In genomic region chr12:31006416-31007152, GRCh38 we compare ENCODE assay signal across 17 cellular contexts.
"Had no signal": no experiment of that assay in that cellular context is flagged by ENCODE, and none has a peak within 500 bp of the region (broad histone marks: within the 10 kb centered on the region; RNA-seq: fewer than 3 reads in every experiment).

No MANE protein-coding gene starts in this region.

- H3K36me3 Mint-ChIP-seq: activated naive CD4-positive, alpha-beta T cell treated with anti-CD3 and anti-CD28 coated beads, Interleukin-2, amount 50 U/mL, for 24 hours; natural killer cell had no signal

- H3K9me3 Mint-ChIP-seq: activated naive CD4-positive, alpha-beta T cell treated with anti-CD3 and anti-CD28 coated beads, Interleukin-2, amount 50 U/mL, for 24 hours; natural killer cell; T-helper 1 cell treated with Interleukin-12 subunit alpha and Interleukin-12 subunit beta and Interleukin-4 antibody, amounts not matched to agents 30 μg/mL and 1 μg/mL, for 36 hours had no signal

- H3K4me1 Mint-ChIP-seq: activated naive CD4-positive, alpha-beta T cell treated with anti-CD3 and anti-CD28 coated beads, Interleukin-2, amount 50 U/mL, for 24 hours had no signal

- H3K4me3 ChIP-seq: adrenal gland, cardiac muscle cell, mucosa of descending colon, right atrium auricular region, smooth muscle cell, stomach, thoracic aorta, uterus had no signal

- FAIRE-seq: endometrium had no signal

- H3K4me1 ChIP-seq: adrenal gland, right atrium auricular region, stomach, uterus had no signal

- ATAC-seq: left lobe of liver, natural killer cell had no signal

- H3K27ac Mint-ChIP-seq: activated naive CD4-positive, alpha-beta T cell treated with anti-CD3 and anti-CD28 coated beads, Interleukin-2, amount 50 U/mL, for 24 hours; natural killer cell; progenitor cell of endocrine pancreas; T-helper 1 cell treated with Interleukin-12 subunit alpha and Interleukin-12 subunit beta and Interleukin-4 antibody, amounts not matched to agents 30 μg/mL and 1 μg/mL, for 36 hours had no signal

- H3K36me3 ChIP-seq: adrenal gland, cardiac muscle cell, right atrium auricular region, stomach, thoracic aorta, uterus, WERI-Rb-1 had no signal

- H3K4me2 ChIP-seq: smooth muscle cell had no signal

- DNase-seq: activated CD4-positive, alpha-beta T cell treated with anti-CD3 and anti-CD28 coated beads, Interleukin-2, amount 50 U/mL, for 48 hours; activated T-cell treated with anti-CD3 and anti-CD28 coated beads, Interleukin-2, amount 50 U/mL, for 1 hour; adrenal gland; mucosa of descending colon; natural killer cell; stomach; WERI-Rb-1 had no signal

- H3K9me3 ChIP-seq: adrenal gland, mucosa of descending colon, right atrium auricular region, stomach, thoracic aorta, uterus had no signal

- H3K27ac ChIP-seq: adrenal gland, cardiac muscle cell, right atrium auricular region, stomach, thoracic aorta, uterus, WERI-Rb-1 had no signal

- H3K27me3 Mint-ChIP-seq: activated naive CD4-positive, alpha-beta T cell treated with anti-CD3 and anti-CD28 coated beads, Interleukin-2, amount 50 U/mL, for 24 hours had no signal

- H3K4me3 Mint-ChIP-seq: activated naive CD4-positive, alpha-beta T cell treated with anti-CD3 and anti-CD28 coated beads, Interleukin-2, amount 50 U/mL, for 24 hours; natural killer cell; T-helper 1 cell treated with Interleukin-12 subunit alpha and Interleukin-12 subunit beta and Interleukin-4 antibody, amounts not matched to agents 30 μg/mL and 1 μg/mL, for 36 hours had no signal

- H3K27me3 ChIP-seq: adrenal gland, cardiac muscle cell, right atrium auricular region, uterus had no signal
